ENCODE assay signal across 9 cellular contexts in genomic region chr1:59393211-59394180, GRCh38.
DNase-seq lines count a peak whose midpoint lies in the region; ATAC-seq, FAIRE-seq and TF ChIP-seq lines count a peak whose summit lies in the region.
"Had no signal": no experiment of that assay in that cellular context is flagged by ENCODE, and none has a peak within 500 bp of the region (broad histone marks: within the 10 kb centered on the region; RNA-seq: fewer than 3 reads in every experiment).

No MANE protein-coding gene starts in this region.

- H3K36me3 ChIP-seq in body of pancreas (replicated peaks in 1 of 2; ENCODE audit: insufficient read depth in 1 of 2, low read depth in 2 of 2), result no peaks in the 10 kb centered on the region

- intact Hi-C loops in body of pancreas (cut with DNase I), result no loop called here

- H3K4me3 ChIP-seq in body of pancreas (no peak overlapping the region), skin epidermis (no peak overlapping the region)

- TF ChIP-seq POLR2A in body of pancreas (IDR thresholded peaks at IDR 0.05), result peak in 1 of 3 donors; percentile 42

- no peaks in the 10 kb centered on the region for H3K9me3 ChIP-seq in body of pancreas

- ATAC-seq in body of pancreas, result peak; percentile 97
- no peak for ATAC-seq in HG03139 (IDR thresholded peaks at IDR 0.05; ENCODE audit: unreplicated experiment)

- WGBS in body of pancreas, 2 donors, result 39 to 41% methylated on average over 7 of the region's 7 CpGs

- H3K4me1 ChIP-seq in body of pancreas, result peaks cover 30% of the 10 kb centered on the region

- DNase-seq in NCI-H1092 treated with DMSO at 0.1 percent for 48 hours (lab: John Stamatoyannopoulos, UW), result peak; percentile 91
- DNase-seq in body of pancreas, result peak; percentile 84 to 90 (median 87)
- DNase-seq in inferior parietal cortex (ENCODE audit: extremely low spot score), result peak; percentile 42
- DNase-seq in frontal cortex (ENCODE audit: low spot score in 2 of 2), result no peak
- DNase-seq in KG1 (lab: John Stamatoyannopoulos, UW), result no peak
- no peak for DNase-seq in HuH-7 (ENCODE audit: low spot score)

- no peak for FAIRE-seq in frontal cortex (lab: Jason Lieb, UNC)

- H3K27ac ChIP-seq in body of pancreas (peak overlapping the region; percentile 76 to 92 (median 87)), skin epidermis (peak overlapping the region in 16 of 21 experiments; percentile 2 to 77 (median 45))
- H3K27ac ChIP-seq: KMS-11 had no signal

- TF ChIP-seq CTCF in body of pancreas (IDR thresholded peaks at IDR 0.05), result no peak

- no peaks in the 10 kb centered on the region for H3K27me3 ChIP-seq in body of pancreas

Comparison
In these comparisons a context has a peak if more than half of its experiments do, and no peak if none do; other contexts are left out.
1. DNase-seq: peak in NCI-H1092 treated with DMSO at 0.1 percent for 48 hours (single experiment), body of pancreas (4 of 4) and inferior parietal cortex (single experiment); none in frontal cortex (0 of 2), KG1 (single experiment) and HuH-7 (single experiment).